19 cellular contexts compared by ENCODE assay signal in genomic region chr1:7922301-7922700, GRCh38. TPM values are rescaled to one million over a fixed set of nuclear protein-coding genes. Genes with fewer than 3 reads are reported as not detected.
A peak's percentile ranks its signal among the peaks of the same experiment; 100 is the strongest.
DNase-seq lines count a peak whose midpoint lies in the region; ATAC-seq and TF ChIP-seq lines count a peak whose summit lies in the region.
"Had no signal": no experiment of that assay in that cellular context is flagged by ENCODE, and none has a peak within 500 bp of the region (broad histone marks: within the 10 kb centered on the region; RNA-seq: fewer than 3 reads in every experiment).

No MANE protein-coding gene starts in this region.

- intact Hi-C loops in aorta (cut with DNase I) = no loop called here

- TF ChIP-seq CTCF in fibroblast of villous mesenchyme (IDR thresholded peaks at IDR 0.05; ENCODE audit: insufficient read depth, low read depth, low read length) = no peak

- H3K27me3 Mint-ChIP-seq in stimulated activated naive CD8-positive, alpha-beta T cell treated with anti-CD3 and anti-CD28 coated beads, Interleukin-15, Interleukin-2, amounts not matched to agents 100 ng/mL and 50 ng/mL, for 24 hours = no peaks in the 10 kb centered on the region
- H3K27me3 Mint-ChIP-seq in stimulated activated naive CD8-positive, alpha-beta T cell treated with anti-CD3 and anti-CD28 coated beads, Interleukin-15, amount 100 ng/mL, for 72 hours = no peaks in the 10 kb centered on the region
- no peaks in the 10 kb centered on the region for H3K27me3 Mint-ChIP-seq in activated naive CD8-positive, alpha-beta T cell treated with anti-CD3 and anti-CD28 coated beads, Interleukin-2, amount 50 U/mL, for 24 hours

- 14 to 18% methylated on average over 6 of the region's 6 CpGs for WGBS in aorta, 2 donors

- H3K36me3 Mint-ChIP-seq in stimulated activated naive CD8-positive, alpha-beta T cell treated with anti-CD3 and anti-CD28 coated beads, Interleukin-15, Interleukin-2, amounts not matched to agents 100 ng/mL and 50 ng/mL, for 24 hours (ENCODE audit: low read depth) = peaks cover 77% of the 10 kb centered on the region
- peaks cover 73% of the 10 kb centered on the region for H3K36me3 Mint-ChIP-seq in activated naive CD8-positive, alpha-beta T cell treated with anti-CD3 and anti-CD28 coated beads, Interleukin-2, amount 50 U/mL, for 24 hours (ENCODE audit: low read depth)

- H3K27ac Mint-ChIP-seq in stimulated activated naive CD8-positive, alpha-beta T cell treated with anti-CD3 and anti-CD28 coated beads, Interleukin-15, Interleukin-2, amounts not matched to agents 100 ng/mL and 50 ng/mL, for 24 hours = peak overlapping the region; percentile 98
- peak overlapping the region in 1 of 2 donors; percentile 48 for H3K27ac Mint-ChIP-seq in stimulated activated naive CD8-positive, alpha-beta T cell treated with anti-CD3 and anti-CD28 coated beads, Interleukin-15, amount 100 ng/mL, for 72 hours
- H3K27ac Mint-ChIP-seq in activated naive CD8-positive, alpha-beta T cell treated with anti-CD3 and anti-CD28 coated beads, Interleukin-2, amount 50 U/mL, for 24 hours = peak overlapping the region; percentile 97

- H3K9me3 Mint-ChIP-seq in stimulated activated naive CD8-positive, alpha-beta T cell treated with anti-CD3 and anti-CD28 coated beads, Interleukin-15, Interleukin-2, amounts not matched to agents 100 ng/mL and 50 ng/mL, for 24 hours = no peaks in the 10 kb centered on the region
- peaks cover 0 to 6% of the 10 kb centered on the region in 2 donors for H3K9me3 Mint-ChIP-seq in stimulated activated naive CD8-positive, alpha-beta T cell treated with anti-CD3 and anti-CD28 coated beads, Interleukin-15, amount 100 ng/mL, for 72 hours
- peaks cover 5% of the 10 kb centered on the region for H3K9me3 Mint-ChIP-seq in activated naive CD8-positive, alpha-beta T cell treated with anti-CD3 and anti-CD28 coated beads, Interleukin-2, amount 50 U/mL, for 24 hours

- no peak for ATAC-seq in stimulated activated naive CD8-positive, alpha-beta T cell treated with anti-CD3 and anti-CD28 coated beads, Interleukin-15, amount 100 ng/mL, for 72 hours
- no peak for ATAC-seq in activated naive CD8-positive, alpha-beta T cell treated with anti-CD3 and anti-CD28 coated beads, Interleukin-2, amount 50 U/mL, for 24 hours
- ATAC-seq in aorta (ENCODE audit: low FRiP score) = no peak
- no peak for ATAC-seq in HG02852 (IDR thresholded peaks at IDR 0.05; ENCODE audit: unreplicated experiment)
- ATAC-seq: HCT116, Right ventricle myocardium inferior had no signal

- H3K9me3 ChIP-seq in aorta (ENCODE audit: control insufficient read depth, low read length) = no peaks in the 10 kb centered on the region
- H3K9me3 ChIP-seq: Caco-2, uterus had no signal

- peaks cover 85% of the 10 kb centered on the region for H3K4me1 Mint-ChIP-seq in stimulated activated naive CD8-positive, alpha-beta T cell treated with anti-CD3 and anti-CD28 coated beads, Interleukin-15, Interleukin-2, amounts not matched to agents 100 ng/mL and 50 ng/mL, for 24 hours (ENCODE audit: low read depth)
- H3K4me1 Mint-ChIP-seq in stimulated activated naive CD8-positive, alpha-beta T cell treated with anti-CD3 and anti-CD28 coated beads, Interleukin-15, amount 100 ng/mL, for 72 hours = peaks cover 68% of the 10 kb centered on the region
- H3K4me1 Mint-ChIP-seq in activated naive CD8-positive, alpha-beta T cell treated with anti-CD3 and anti-CD28 coated beads, Interleukin-2, amount 50 U/mL, for 24 hours = peaks cover 84% of the 10 kb centered on the region

- H3K27me3 ChIP-seq in aorta (ENCODE audit: control insufficient read depth in 1 of 2, insufficient read depth in 2 of 2, low read length in 1 of 2) = no peaks in the 10 kb centered on the region
- H3K27me3 ChIP-seq: uterus had no signal

- no peak for DNase-seq in stimulated activated naive CD8-positive, alpha-beta T cell treated with anti-CD3 and anti-CD28 coated beads, Interleukin-15, amount 100 ng/mL, for 72 hours
- DNase-seq in activated naive CD8-positive, alpha-beta T cell treated with anti-CD3 and anti-CD28 coated beads, Interleukin-2, amount 50 U/mL, for 24 hours = no peak
- DNase-seq in fibroblast of villous mesenchyme (ENCODE audit: low read depth) (peak; percentile 33), aorta (no peak), NCI-H82 treated with DMSO at 0.1 percent for 48 hours (lab: John Stamatoyannopoulos, UW; ENCODE audit: unreplicated experiment) (no peak), dedifferentiated amniotic fluid mesenchymal stem cell (ENCODE audit: extremely low spot score) (no peak)
- DNase-seq: activated CD4-positive, alpha-beta T cell treated with anti-CD3 and anti-CD28 coated beads for 4 hours; Caco-2; cortex of kidney; NCI-H1105 treated with DMSO at 0.1 percent for 48 hours; NCI-H2171 treated with DMSO at 0.1 percent for 48 hours; small intestine; stimulated activated naive CD4-positive, alpha-beta T cell; T-helper 9 cell; uterus had no signal

- peak overlapping the region; percentile 77 to 84 for H3K27ac ChIP-seq in aorta (ENCODE audit: low read depth in 1 of 2, low read length in 2 of 2)
- H3K27ac ChIP-seq: uterus had no signal

- no peaks in the 10 kb centered on the region for H3K4me1 ChIP-seq in aorta (ENCODE audit: control insufficient read depth in 1 of 2, insufficient read depth in 2 of 2, low read length in 2 of 2)
- H3K4me1 ChIP-seq: Caco-2, uterus had no signal

- H3K4me3 Mint-ChIP-seq in stimulated activated naive CD8-positive, alpha-beta T cell treated with anti-CD3 and anti-CD28 coated beads, Interleukin-15, Interleukin-2, amounts not matched to agents 100 ng/mL and 50 ng/mL, for 24 hours = peak overlapping the region; percentile 21
- H3K4me3 Mint-ChIP-seq in stimulated activated naive CD8-positive, alpha-beta T cell treated with anti-CD3 and anti-CD28 coated beads, Interleukin-15, amount 100 ng/mL, for 72 hours = no peak overlapping the region
- H3K4me3 Mint-ChIP-seq in activated naive CD8-positive, alpha-beta T cell treated with anti-CD3 and anti-CD28 coated beads, Interleukin-2, amount 50 U/mL, for 24 hours = peak overlapping the region; percentile 18

- no peaks in the 10 kb centered on the region for H3K36me3 ChIP-seq in aorta (ENCODE audit: control insufficient read depth in 1 of 2, insufficient read depth in 2 of 2, low read length in 1 of 2)
- H3K36me3 ChIP-seq: uterus had no signal

- H3K4me3 ChIP-seq in fibroblast of villous mesenchyme (ENCODE audit: low read depth, low read length) = no peak overlapping the region
- no peak overlapping the region for H3K4me3 ChIP-seq in aorta (ENCODE audit: low read length in 2 of 2)
- H3K4me3 ChIP-seq: uterus had no signal

RNA-seq across cellular contexts. Expression of gene TNFRSF9, which starts 18.3 kb away (rescaled TPM):
- total RNA-seq in fibroblast of villous mesenchyme = 0.32 and 0.43 TPM in 2 replicates
- under 1 TPM; 0.36 to 0.42 TPM for total RNA-seq in aorta
- not detected for polyA plus RNA-seq in aorta
- total RNA-seq: Right ventricle myocardium inferior, uterus had no signal

RNA-seq across cellular contexts. Expression of gene PARK7, which starts 39.2 kb away (rescaled TPM):
- 172 and 198 TPM in 2 replicates for total RNA-seq in fibroblast of villous mesenchyme
- total RNA-seq in aorta = 100 to 1,000 TPM; 192 to 201 TPM
- polyA plus RNA-seq in aorta = 100 to 1,000 TPM; 322 to 503 TPM

Comparison
In these comparisons a context has a peak if more than half of its experiments do, and no peak if none do; other contexts are left out.
1. H3K4me3 Mint-ChIP-seq: peak in stimulated activated naive CD8-positive, alpha-beta T cell treated with anti-CD3 and anti-CD28 coated beads, Interleukin-15, Interleukin-2, amounts not matched to agents 100 ng/mL and 50 ng/mL, for 24 hours (single experiment) and activated naive CD8-positive, alpha-beta T cell treated with anti-CD3 and anti-CD28 coated beads, Interleukin-2, amount 50 U/mL, for 24 hours (single experiment); none in stimulated activated naive CD8-positive, alpha-beta T cell treated with anti-CD3 and anti-CD28 coated beads, Interleukin-15, amount 100 ng/mL, for 72 hours (0 of 2).